In the genomic region with DNA sequence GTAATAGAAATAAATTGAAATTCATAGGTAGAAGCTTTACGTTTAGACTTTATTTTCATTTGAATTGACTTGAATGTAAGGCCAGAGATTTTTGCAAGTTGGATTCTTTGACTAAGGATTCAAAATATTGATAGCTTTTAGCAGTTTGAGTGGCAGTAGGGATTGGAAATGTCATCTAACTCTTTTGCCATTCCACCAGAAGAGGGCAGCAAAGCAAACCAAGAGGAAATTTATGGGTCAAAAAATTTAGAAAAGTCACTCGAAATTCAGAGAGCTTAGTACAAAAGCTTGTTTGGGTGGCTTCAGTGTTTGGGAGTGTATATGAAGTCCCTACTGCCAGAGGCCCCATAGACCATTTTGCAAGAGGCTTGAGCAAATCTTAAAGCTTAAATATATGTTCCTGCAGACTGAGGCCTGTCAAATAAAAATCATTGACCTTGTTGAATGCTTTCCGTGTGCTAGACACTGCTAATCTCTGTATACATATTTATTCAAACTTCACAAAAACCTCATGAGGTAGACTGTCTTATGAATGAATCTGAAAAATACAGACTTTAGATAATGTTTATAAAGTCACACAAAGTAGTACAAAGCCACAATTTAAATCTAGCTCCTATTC, we compare ENCODE assay signal across 8 cellular contexts. TPM values are rescaled to one million over a fixed set of nuclear protein-coding genes. Genes with fewer than 3 reads are reported as not detected.
A peak's percentile ranks its signal among the peaks of the same experiment; 100 is the strongest.
DNase-seq lines count a peak whose midpoint lies in the region; ATAC-seq and TF ChIP-seq lines count a peak whose summit lies in the region.

No MANE protein-coding gene starts in this region.

- ATAC-seq in thoracic aorta (ENCODE audit: insufficient number of reproducible peaks, low FRiP score, low read depth) (no peak), HG03045 (IDR thresholded peaks at IDR 0.05; ENCODE audit: unreplicated experiment) (no peak), HG02678 (IDR thresholded peaks at IDR 0.05; ENCODE audit: unreplicated experiment) (no peak)

- H3K27me3 ChIP-seq in ascending aorta (no peaks in the 10 kb centered on the region), thoracic aorta (replicated peaks; ENCODE audit: insufficient read depth) (no peaks in the 10 kb centered on the region)

- no peaks in the 10 kb centered on the region for H3K9me3 ChIP-seq in ascending aorta
- no peaks in the 10 kb centered on the region for H3K9me3 ChIP-seq in thoracic aorta

- H3K36me3 ChIP-seq in ascending aorta: peaks cover 4 to 16% of the 10 kb centered on the region in 2 donors
- no peaks in the 10 kb centered on the region for H3K36me3 ChIP-seq in thoracic aorta

- no peaks in the 10 kb centered on the region for H3K4me1 ChIP-seq in ascending aorta
- peaks cover 3 to 7% of the 10 kb centered on the region in 2 donors for H3K4me1 ChIP-seq in thoracic aorta (ENCODE audit: control insufficient read depth in 1 of 2, low read depth in 2 of 2)

- TF ChIP-seq CTCF in GM10266 (IDR thresholded peaks at IDR 0.05; ENCODE audit: control insufficient read depth, insufficient read depth, low read depth, missing control alignments) (peak; percentile 70), ascending aorta (IDR thresholded peaks at IDR 0.05) (peak; percentile 38 to 78 (median 55)), thoracic aorta (IDR thresholded peaks at IDR 0.05) (peak; percentile 66)

- H3K27ac ChIP-seq in ascending aorta (no peak overlapping the region), thoracic aorta (no peak overlapping the region)

- intact Hi-C loops in ascending aorta (cut with DNase I): loop anchor here (1.0 kb wide), 1 partner anchor 108 kb away; no protein-coding TSS in a partner anchor

- H3K4me3 ChIP-seq in ascending aorta (no peak overlapping the region), thoracic aorta (no peak overlapping the region)

- peak; percentile 52 for DNase-seq in Ammon's horn (ENCODE audit: low spot score)
- DNase-seq in GM10266 (ENCODE audit: extremely low spot score): peak; percentile 49
- peak; percentile 25 for DNase-seq in NCI-H2171 (lab: John Stamatoyannopoulos, UW)
- DNase-seq in ascending aorta (ENCODE audit: low spot score in 2 of 2): no peak
- DNase-seq in iris pigment epithelial cell (ENCODE audit: low read depth): peak; percentile 42
- DNase-seq in thoracic aorta (ENCODE audit: low spot score): no peak

RNA-seq across cellular contexts. Expression of gene RSBN1L, which starts 44.6 kb away (rescaled TPM):
- total RNA-seq in ascending aorta: 12.8 TPM
- total RNA-seq in thoracic aorta: 10 to 100 TPM; 14.8 to 27.7 TPM

Comparison
In these comparisons a context has a peak if more than half of its experiments do, and no peak if none do; other contexts are left out.
1. DNase-seq: peak in Ammon's horn (single experiment), GM10266 (single experiment), NCI-H2171 (single experiment) and iris pigment epithelial cell (single experiment); none in ascending aorta (0 of 2) and thoracic aorta (single experiment).
2. Peak in every context shown above with its lines, with median percentiles within 50 percentile points of each other: CTCF ChIP-seq.